ENCODE assay signal across 12 cellular contexts in genomic region chr14:90536092-90536491, GRCh38.
DNase-seq lines count a peak whose midpoint lies in the region; ATAC-seq and TF ChIP-seq lines count a peak whose summit lies in the region.
"Had no signal": no experiment of that assay in that cellular context is flagged by ENCODE, and none has a peak within 500 bp of the region (broad histone marks: within the 10 kb centered on the region; RNA-seq: fewer than 3 reads in every experiment).

No MANE protein-coding gene starts in this region.

- H3K9me3 Mint-ChIP-seq in MCF 10A (ENCODE audit: unreplicated experiment), result no peaks in the 10 kb centered on the region
- H3K9me3 Mint-ChIP-seq: activated naive CD4-positive, alpha-beta T cell treated with anti-CD3 and anti-CD28 coated beads, Interleukin-2, amount 10 ng/mL, durations not matched to agents 7 days and 5 days had no signal

- WGBS in mammary epithelial cell (ENCODE audit: low coverage, missing lambda C conversion rate), result 36% methylated on average over 7 of the region's 11 CpGs
- WGBS in tibial nerve, 2 donors, result 53 to 66% methylated on average over 11 of the region's 11 CpGs

- H3K4me3 Mint-ChIP-seq in MCF 10A (ENCODE audit: unreplicated experiment), result no peak overlapping the region
- H3K4me3 Mint-ChIP-seq: activated naive CD4-positive, alpha-beta T cell treated with anti-CD3 and anti-CD28 coated beads, Interleukin-2, amount 10 ng/mL, durations not matched to agents 7 days and 5 days had no signal

- H3K79me2 ChIP-seq in mammary epithelial cell (ENCODE audit: insufficient read depth, low read length), result no peaks in the 10 kb centered on the region

- H3K36me3 ChIP-seq in mammary epithelial cell (ENCODE audit: insufficient read depth, low read length) (no peaks in the 10 kb centered on the region), upper lobe of right lung (no peaks in the 10 kb centered on the region), tibial nerve (peaks cover 0 to 36% (median 0%) of the 10 kb centered on the region in 3 donors)
- H3K36me3 ChIP-seq: Peyer's patch had no signal

- dilution Hi-C loops in mammary epithelial cell (cut with HindIII; ENCODE audit: low sequenced_read_pairs), result no loop called here

- H3K4me2 ChIP-seq in mammary epithelial cell (ENCODE audit: insufficient read depth, low read depth, low read length), result peak overlapping the region; percentile 32

- no peak for TF ChIP-seq CTCF in mammary epithelial cell (conservative IDR thresholded peaks at IDR 0.05 in 1 of 2, IDR thresholded peaks at IDR 0.05 in 1 of 2; ENCODE audit: extremely low read depth in 1 of 2, insufficient read depth in 1 of 2, low read depth in 1 of 2, low read length in 2 of 2)
- TF ChIP-seq CTCF in MCF 10A (IDR thresholded peaks at IDR 0.05; ENCODE audit: unreplicated experiment), result no peak
- TF ChIP-seq CTCF in upper lobe of right lung (IDR thresholded peaks at IDR 0.05), result no peak
- TF ChIP-seq CTCF in tibial nerve (IDR thresholded peaks at IDR 0.05), result no peak

- H3K4me1 ChIP-seq in mammary epithelial cell (ENCODE audit: insufficient read depth, low read length), result peaks cover 20% of the 10 kb centered on the region
- H3K4me1 ChIP-seq in upper lobe of right lung, result peaks cover 15% of the 10 kb centered on the region
- peaks cover 0 to 13% (median 6%) of the 10 kb centered on the region in 4 donors for H3K4me1 ChIP-seq in tibial nerve

- DNase-seq in mammary epithelial cell (no peak), MCF 10A (ENCODE audit: unreplicated experiment) (no peak), cerebellar cortex (ENCODE audit: low spot score) (peak; percentile 76), left lobe of liver (ENCODE audit: low spot score) (no peak), upper lobe of right lung (peak; percentile 64), NCI-H526 (lab: John Stamatoyannopoulos, UW) (no peak), tibial nerve (ENCODE audit: low spot score in 2 of 2) (no peak)
- DNase-seq: activated naive CD4-positive, alpha-beta T cell treated with anti-CD3 and anti-CD28 coated beads, Interleukin-2, amount 10 ng/mL, durations not matched to agents 7 days and 5 days; Peyer's patch; trophoblast cell had no signal

- peak; percentile 33 for ATAC-seq in left lobe of liver
- ATAC-seq in upper lobe of right lung, result peak; percentile 18
- ATAC-seq in HG02885 (IDR thresholded peaks at IDR 0.05; ENCODE audit: poor library complexity, unreplicated experiment), result no peak
- ATAC-seq: GM12878 had no signal

- BruUV-seq in mammary epithelial cell (replicated peaks; lab: Mats Ljungman, UMichigan) (no TSS peak), MCF 10A (replicated peaks; lab: Mats Ljungman, UMichigan) (no TSS peak)

- H3K27ac ChIP-seq in mammary epithelial cell (ENCODE audit: insufficient read depth, low read depth, low read length), result no peak overlapping the region
- H3K27ac ChIP-seq in upper lobe of right lung, result no peak overlapping the region
- no peak overlapping the region for H3K27ac ChIP-seq in tibial nerve
- H3K27ac ChIP-seq: Peyer's patch had no signal

- POLR2A ChIA-PET in MCF 10A (lab: Yijun Ruan, JAX), result interaction anchor here (0.5 kb wide), 1 partner anchor 145 kb away, joined by 3 read pairs; no protein-coding TSS in a partner anchor

- H3K27ac Mint-ChIP-seq in MCF 10A (ENCODE audit: low read depth, unreplicated experiment), result no peak overlapping the region
- H3K27ac Mint-ChIP-seq: activated naive CD4-positive, alpha-beta T cell treated with anti-CD3 and anti-CD28 coated beads, Interleukin-2, amount 10 ng/mL, durations not matched to agents 7 days and 5 days had no signal

- H3K27me3 Mint-ChIP-seq in MCF 10A (ENCODE audit: insufficient read depth, unreplicated experiment), result no peaks in the 10 kb centered on the region
- H3K27me3 Mint-ChIP-seq: activated naive CD4-positive, alpha-beta T cell treated with anti-CD3 and anti-CD28 coated beads, Interleukin-2, amount 10 ng/mL, durations not matched to agents 7 days and 5 days had no signal

- CTCF ChIA-PET in mammary epithelial cell (lab: Charles Lee; ENCODE audit: low non-redundant PET) (no interaction called here), MCF 10A (lab: Yijun Ruan, JAX) (interaction anchor here (0.8 kb wide), 1 partner anchor 161 kb away, joined by 3 read pairs; no protein-coding TSS in a partner anchor)

- TF ChIP-seq POLR2A in tibial nerve (IDR thresholded peaks at IDR 0.05), result no peak

- H2AFZ ChIP-seq in mammary epithelial cell (ENCODE audit: low read depth, low read length), result peak overlapping the region; percentile 45

- H3K4me1 Mint-ChIP-seq in MCF 10A (ENCODE audit: insufficient read depth, unreplicated experiment), result peaks cover 7% of the 10 kb centered on the region
- H3K4me1 Mint-ChIP-seq: activated naive CD4-positive, alpha-beta T cell treated with anti-CD3 and anti-CD28 coated beads, Interleukin-2, amount 10 ng/mL, durations not matched to agents 7 days and 5 days had no signal

- in situ Hi-C loops in mammary epithelial cell (cut with MboI; ENCODE audit: low sequenced_read_pairs in 2 of 2), result no loop called here

- peaks cover 5% of the 10 kb centered on the region for H3K36me3 Mint-ChIP-seq in MCF 10A (ENCODE audit: insufficient read depth, unreplicated experiment)
- H3K36me3 Mint-ChIP-seq: activated naive CD4-positive, alpha-beta T cell treated with anti-CD3 and anti-CD28 coated beads, Interleukin-2, amount 10 ng/mL, durations not matched to agents 7 days and 5 days had no signal

- H4K20me1 ChIP-seq in mammary epithelial cell (ENCODE audit: insufficient read depth, low read length), result no peaks in the 10 kb centered on the region

- TF ChIP-seq EP300 in tibial nerve (IDR thresholded peaks at IDR 0.05), result no peak

- no peaks in the 10 kb centered on the region for H3K9me3 ChIP-seq in mammary epithelial cell (replicated peaks; ENCODE audit: insufficient read depth, low read length)
- H3K9me3 ChIP-seq in upper lobe of right lung, result no peaks in the 10 kb centered on the region
- no peaks in the 10 kb centered on the region for H3K9me3 ChIP-seq in tibial nerve
- H3K9me3 ChIP-seq: Peyer's patch had no signal

- intact Hi-C loops in mammary epithelial cell (cut with micrococcal nuclease), result no loop called here
- intact Hi-C loops in MCF 10A (cut with micrococcal nuclease), result no loop called here
- intact Hi-C loops in upper lobe of right lung (cut with DNase I), result no loop called here

- H3K9ac ChIP-seq in mammary epithelial cell (ENCODE audit: insufficient read depth, low read length), result no peak overlapping the region

- H3K4me3 ChIP-seq in mammary epithelial cell (replicated peaks in 1 of 3; ENCODE audit: insufficient read depth in 1 of 3, low read depth in 2 of 3, low read length in 3 of 3) (no peak overlapping the region), upper lobe of right lung (no peak overlapping the region), tibial nerve (no peak overlapping the region)
- H3K4me3 ChIP-seq: GM12878, Peyer's patch had no signal

- H3K27me3 ChIP-seq in mammary epithelial cell (ENCODE audit: insufficient read depth, low read length) (no peaks in the 10 kb centered on the region), upper lobe of right lung (no peaks in the 10 kb centered on the region), tibial nerve (no peaks in the 10 kb centered on the region)
- H3K27me3 ChIP-seq: Peyer's patch had no signal

Comparison
In these comparisons a context has a peak if more than half of its experiments do, and no peak if none do; other contexts are left out.
1. DNase-seq: peak in cerebellar cortex (single experiment) and upper lobe of right lung (single experiment); none in mammary epithelial cell (single experiment), MCF 10A (single experiment), left lobe of liver (single experiment), NCI-H526 (0 of 2) and tibial nerve (0 of 2).